In genomic region chr6:36600564-36601146, GRCh38 we compare ENCODE assay signal across 2 cellular contexts.
TF ChIP-seq lines count a peak whose summit lies in the region.

No MANE protein-coding gene starts in this region.

TF ChIP-seq in SK-N-SH, 30 proteins besides CTCF, POLR2A, EP300 and RAD21:
- TF ChIP-seq POLR2AphosphoS5 (IDR thresholded peaks at IDR 0.05; ENCODE audit: low read depth, low read length) (no peak), RCOR1 (IDR thresholded peaks at IDR 0.05; ENCODE audit: low read length) (no peak), EZH2phosphoT487 (IDR thresholded peaks at IDR 0.05; ENCODE audit: borderline replicate concordance, low read depth) (no peak), FOSL2 (IDR thresholded peaks at IDR 0.05; ENCODE audit: borderline replicate concordance, low read depth) (no peak), TAF1 (IDR thresholded peaks at IDR 0.05; ENCODE audit: borderline replicate concordance, low read depth, low read length) (no peak), GATA2 (CRISPR knock-in tag; IDR thresholded peaks at IDR 0.05) (no peak), CHD2 (IDR thresholded peaks at IDR 0.05; ENCODE audit: low read length, partially characterized antibody) (no peak), MXI1 (IDR thresholded peaks at IDR 0.05; ENCODE audit: low read depth, low read length) (no peak), PBX3 (IDR thresholded peaks at IDR 0.05) (no peak), NFIC (IDR thresholded peaks at IDR 0.05; ENCODE audit: borderline replicate concordance) (no peak)
- TF ChIP-seq, protein P1, sequence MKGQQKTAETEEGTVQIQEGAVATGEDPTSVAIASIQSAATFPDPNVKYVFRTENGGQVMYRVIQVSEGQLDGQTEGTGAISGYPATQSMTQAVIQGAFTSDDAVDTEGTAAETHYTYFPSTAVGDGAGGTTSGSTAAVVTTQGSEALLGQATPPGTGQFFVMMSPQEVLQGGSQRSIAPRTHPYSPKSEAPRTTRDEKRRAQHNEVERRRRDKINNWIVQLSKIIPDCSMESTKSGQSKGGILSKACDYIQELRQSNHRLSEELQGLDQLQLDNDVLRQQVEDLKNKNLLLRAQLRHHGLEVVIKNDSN (IDR thresholded peaks at IDR 0.05; ENCODE audit: borderline replicate concordance, low read depth) = no peak
- TF ChIP-seq, protein P2, sequence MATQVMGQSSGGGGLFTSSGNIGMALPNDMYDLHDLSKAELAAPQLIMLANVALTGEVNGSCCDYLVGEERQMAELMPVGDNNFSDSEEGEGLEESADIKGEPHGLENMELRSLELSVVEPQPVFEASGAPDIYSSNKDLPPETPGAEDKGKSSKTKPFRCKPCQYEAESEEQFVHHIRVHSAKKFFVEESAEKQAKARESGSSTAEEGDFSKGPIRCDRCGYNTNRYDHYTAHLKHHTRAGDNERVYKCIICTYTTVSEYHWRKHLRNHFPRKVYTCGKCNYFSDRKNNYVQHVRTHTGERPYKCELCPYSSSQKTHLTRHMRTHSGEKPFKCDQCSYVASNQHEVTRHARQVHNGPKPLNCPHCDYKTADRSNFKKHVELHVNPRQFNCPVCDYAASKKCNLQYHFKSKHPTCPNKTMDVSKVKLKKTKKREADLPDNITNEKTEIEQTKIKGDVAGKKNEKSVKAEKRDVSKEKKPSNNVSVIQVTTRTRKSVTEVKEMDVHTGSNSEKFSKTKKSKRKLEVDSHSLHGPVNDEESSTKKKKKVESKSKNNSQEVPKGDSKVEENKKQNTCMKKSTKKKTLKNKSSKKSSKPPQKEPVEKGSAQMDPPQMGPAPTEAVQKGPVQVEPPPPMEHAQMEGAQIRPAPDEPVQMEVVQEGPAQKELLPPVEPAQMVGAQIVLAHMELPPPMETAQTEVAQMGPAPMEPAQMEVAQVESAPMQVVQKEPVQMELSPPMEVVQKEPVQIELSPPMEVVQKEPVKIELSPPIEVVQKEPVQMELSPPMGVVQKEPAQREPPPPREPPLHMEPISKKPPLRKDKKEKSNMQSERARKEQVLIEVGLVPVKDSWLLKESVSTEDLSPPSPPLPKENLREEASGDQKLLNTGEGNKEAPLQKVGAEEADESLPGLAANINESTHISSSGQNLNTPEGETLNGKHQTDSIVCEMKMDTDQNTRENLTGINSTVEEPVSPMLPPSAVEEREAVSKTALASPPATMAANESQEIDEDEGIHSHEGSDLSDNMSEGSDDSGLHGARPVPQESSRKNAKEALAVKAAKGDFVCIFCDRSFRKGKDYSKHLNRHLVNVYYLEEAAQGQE (IDR thresholded peaks at IDR 0.05; ENCODE audit: low read depth, low read length) = no peak

TF ChIP-seq in endothelial cell of umbilical vein, 7 proteins besides CTCF, POLR2A, EP300 and RAD21:
- TF ChIP-seq GATA2 (IDR thresholded peaks at IDR 0.05; ENCODE audit: insufficient read depth, insufficient read length, low read depth, low read length) = no peak
- TF ChIP-seq POLR2AphosphoS5 (IDR thresholded peaks at IDR 0.05; ENCODE audit: insufficient read depth, low read depth, low read length) = peak; percentile 26
